1 cellular context compared by ENCODE assay signal in the genomic region with DNA sequence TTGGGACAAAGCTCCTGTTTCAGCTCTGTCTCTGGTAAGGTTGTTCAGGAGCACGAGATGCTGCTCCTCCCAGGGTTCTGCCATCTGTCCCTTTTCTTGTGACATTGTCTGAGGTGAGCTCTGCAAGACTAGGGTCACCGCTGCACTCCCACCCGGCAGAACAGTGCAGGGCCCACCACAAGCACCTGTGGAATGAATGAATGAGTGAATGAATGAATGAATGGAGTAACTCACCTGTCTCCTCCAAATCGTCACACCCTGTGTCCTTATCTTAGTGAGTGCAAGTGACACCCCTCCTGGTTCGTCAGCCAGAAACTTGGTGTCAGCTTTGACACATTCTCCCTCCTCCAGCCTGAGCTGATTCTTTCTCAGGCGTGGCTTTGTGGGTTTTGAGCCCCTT.
TF ChIP-seq lines count a peak whose summit lies in the region.

No MANE protein-coding gene starts in this region.

TF ChIP-seq in SK-N-SH, 30 proteins besides CTCF, POLR2A, EP300 and RAD21 (continued from another document):
- TF ChIP-seq, protein P1, sequence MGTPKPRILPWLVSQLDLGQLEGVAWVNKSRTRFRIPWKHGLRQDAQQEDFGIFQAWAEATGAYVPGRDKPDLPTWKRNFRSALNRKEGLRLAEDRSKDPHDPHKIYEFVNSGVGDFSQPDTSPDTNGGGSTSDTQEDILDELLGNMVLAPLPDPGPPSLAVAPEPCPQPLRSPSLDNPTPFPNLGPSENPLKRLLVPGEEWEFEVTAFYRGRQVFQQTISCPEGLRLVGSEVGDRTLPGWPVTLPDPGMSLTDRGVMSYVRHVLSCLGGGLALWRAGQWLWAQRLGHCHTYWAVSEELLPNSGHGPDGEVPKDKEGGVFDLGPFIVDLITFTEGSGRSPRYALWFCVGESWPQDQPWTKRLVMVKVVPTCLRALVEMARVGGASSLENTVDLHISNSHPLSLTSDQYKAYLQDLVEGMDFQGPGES (IDR thresholded peaks at IDR 0.05; ENCODE audit: low read depth, low read length) = no peak
- TF ChIP-seq RXRA (IDR thresholded peaks at IDR 0.05; ENCODE audit: borderline replicate concordance, low read depth) (no peak), NFIC (IDR thresholded peaks at IDR 0.05; ENCODE audit: borderline replicate concordance) (no peak), JUND (IDR thresholded peaks at IDR 0.05) (no peak), NRF1 (IDR thresholded peaks at IDR 0.05; ENCODE audit: low read depth, low read length) (no peak), MEF2A (IDR thresholded peaks at IDR 0.05; ENCODE audit: borderline replicate concordance, low read depth) (no peak)
- TF ChIP-seq, protein P2, sequence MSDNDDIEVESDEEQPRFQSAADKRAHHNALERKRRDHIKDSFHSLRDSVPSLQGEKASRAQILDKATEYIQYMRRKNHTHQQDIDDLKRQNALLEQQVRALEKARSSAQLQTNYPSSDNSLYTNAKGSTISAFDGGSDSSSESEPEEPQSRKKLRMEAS (IDR thresholded peaks at IDR 0.05; ENCODE audit: low read depth) = no peak
